ENCODE assay signal across 12 cellular contexts in the genomic region with DNA sequence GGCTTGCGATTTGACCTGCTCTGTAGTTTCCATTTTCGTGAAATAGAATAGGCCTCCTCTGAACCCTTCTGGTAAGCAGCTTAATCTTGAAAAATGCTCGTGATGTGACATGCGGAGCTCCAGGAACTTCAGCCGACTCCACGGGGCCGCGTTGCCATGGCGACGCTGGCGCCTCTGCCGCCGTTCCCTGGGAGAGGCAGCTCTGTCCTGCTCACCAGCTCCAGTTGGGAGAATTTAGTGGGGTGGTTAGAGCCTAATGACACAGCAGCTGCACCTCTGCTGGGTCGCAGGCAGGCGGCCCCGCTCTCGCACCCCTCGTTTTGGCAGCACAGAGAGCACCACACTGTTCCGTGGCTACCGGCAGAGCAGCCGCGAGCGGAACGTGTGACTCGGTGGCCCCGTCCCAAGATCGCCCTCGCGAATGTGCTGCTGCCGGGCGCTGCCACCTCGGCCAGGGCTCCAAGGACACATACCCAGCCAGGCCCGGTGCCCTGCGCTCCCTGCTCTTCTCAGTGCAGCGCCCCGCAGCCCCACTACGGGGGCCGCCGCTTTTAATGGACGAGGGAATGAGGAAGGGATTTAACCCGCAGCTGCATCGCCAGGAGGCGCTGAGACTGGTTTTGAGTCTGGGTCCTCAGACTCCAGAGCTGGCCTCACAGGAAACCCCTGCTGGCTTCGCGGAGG.
A peak's percentile ranks its signal among the peaks of the same experiment; 100 is the strongest.
DNase-seq lines count a peak whose midpoint lies in the region; ATAC-seq and TF ChIP-seq lines count a peak whose summit lies in the region.
"Had no signal": no experiment of that assay in that cellular context is flagged by ENCODE, and none has a peak within 500 bp of the region (broad histone marks: within the 10 kb centered on the region; RNA-seq: fewer than 3 reads in every experiment).

No MANE protein-coding gene starts in this region.

- no peaks in the 10 kb centered on the region for H3K27me3 Mint-ChIP-seq in CD14-positive monocyte (ENCODE audit: low read depth in 3 of 3)
- H3K27me3 Mint-ChIP-seq in naive thymus-derived CD4-positive, alpha-beta T cell: peaks cover 0 to 42% (median 0%) of the 10 kb centered on the region in 5 donors
- H3K27me3 Mint-ChIP-seq: CD8-positive, alpha-beta memory T cell had no signal

- no peak for ATAC-seq in naive thymus-derived CD4-positive, alpha-beta T cell
- ATAC-seq in GM18870 (IDR thresholded peaks at IDR 0.05; ENCODE audit: unreplicated experiment) (no peak), GM18502 (IDR thresholded peaks at IDR 0.05; ENCODE audit: poor library complexity, unreplicated experiment) (no peak)

- peak overlapping the region; percentile 52 to 78 for H3K4me3 Mint-ChIP-seq in CD14-positive monocyte
- H3K4me3 Mint-ChIP-seq in naive thymus-derived CD4-positive, alpha-beta T cell: no peak overlapping the region
- H3K4me3 Mint-ChIP-seq: T-helper 1 cell treated with Interleukin-12 subunit alpha and Interleukin-12 subunit beta and Interleukin-4 antibody, amounts not matched to agents 30 μg/mL and 1 μg/mL, for 36 hours had no signal

- no peaks in the 10 kb centered on the region for H3K27me3 ChIP-seq in naive thymus-derived CD4-positive, alpha-beta T cell (ENCODE audit: control insufficient read depth in 2 of 2, insufficient read depth in 2 of 2, low read length in 2 of 2)

- POLR2A ChIA-PET in naive thymus-derived CD4-positive, alpha-beta T cell (lab: Charles Lee): interaction anchor here (0.8 to 1.5 kb wide), 2 partner anchors 11 to 57 kb away, joined by 3 to 5 read pairs; no protein-coding TSS in a partner anchor

- H3K9me3 ChIP-seq in naive thymus-derived CD4-positive, alpha-beta T cell (ENCODE audit: control insufficient read depth in 2 of 3, low read length in 3 of 3): no peaks in the 10 kb centered on the region

- no peaks in the 10 kb centered on the region for H3K36me3 ChIP-seq in naive thymus-derived CD4-positive, alpha-beta T cell (ENCODE audit: control insufficient read depth in 2 of 3, insufficient read depth in 3 of 3, low read length in 3 of 3)

- no peak overlapping the region for H3K27ac ChIP-seq in naive thymus-derived CD4-positive, alpha-beta T cell (ENCODE audit: low read depth, low read length)

- in situ Hi-C loops in astrocyte of the spinal cord (cut with HindIII; ENCODE audit: low sequenced_read_pairs): no loop called here

- H3K4me3 ChIP-seq in astrocyte of the spinal cord (ENCODE audit: low read depth, low read length): peak overlapping the region; percentile 10
- H3K4me3 ChIP-seq in naive thymus-derived CD4-positive, alpha-beta T cell (ENCODE audit: low read length): no peak overlapping the region
- H3K4me3 ChIP-seq: skin epidermis had no signal

- peaks cover 12% of the 10 kb centered on the region in 2 donors for H3K4me1 ChIP-seq in naive thymus-derived CD4-positive, alpha-beta T cell (ENCODE audit: control insufficient read depth in 2 of 2, insufficient read depth in 2 of 2, low read length in 2 of 2)

- no peak overlapping the region for H3K27ac Mint-ChIP-seq in CD14-positive monocyte
- no peak overlapping the region for H3K27ac Mint-ChIP-seq in naive thymus-derived CD4-positive, alpha-beta T cell
- H3K27ac Mint-ChIP-seq: T-helper 1 cell treated with Interleukin-12 subunit alpha and Interleukin-12 subunit beta and Interleukin-4 antibody, amounts not matched to agents 30 μg/mL and 1 μg/mL, for 36 hours had no signal

- peaks cover 0 to 3% (median 0%) of the 10 kb centered on the region in 7 donors for H3K9me3 Mint-ChIP-seq in CD14-positive monocyte
- peaks cover 0 to 3% (median 0%) of the 10 kb centered on the region in 11 donors for H3K9me3 Mint-ChIP-seq in naive thymus-derived CD4-positive, alpha-beta T cell
- H3K9me3 Mint-ChIP-seq: CD8-positive, alpha-beta memory T cell had no signal

- CTCF ChIA-PET in naive thymus-derived CD4-positive, alpha-beta T cell (lab: Charles Lee): interaction anchor here (0.7 to 1.5 kb wide), 4 partner anchors 9 to 167 kb away, joined by 3 to 10 read pairs (median 4); no protein-coding TSS in a partner anchor

- TF ChIP-seq CTCF in CD14-positive monocyte (IDR thresholded peaks at IDR 0.05): no peak
- peak; percentile 34 for TF ChIP-seq CTCF in astrocyte of the spinal cord (IDR thresholded peaks at IDR 0.05; ENCODE audit: low read depth, low read length)

- peaks cover 43 to 58% of the 10 kb centered on the region in 2 donors for H3K36me3 Mint-ChIP-seq in CD14-positive monocyte
- peaks cover 0 to 5% (median 4%) of the 10 kb centered on the region in 5 donors for H3K36me3 Mint-ChIP-seq in naive thymus-derived CD4-positive, alpha-beta T cell

- intact Hi-C loops in CD14-positive monocyte (cut with micrococcal nuclease): loop anchor here in 1 of 2 donors (5.0 kb wide), 1 partner anchor 165 kb away; no protein-coding TSS in a partner anchor
- intact Hi-C loops in posterior vena cava (cut with DNase I): loop anchor here in 1 of 2 donors (10.0 kb wide), 1 partner anchor 178 kb away; no protein-coding TSS in a partner anchor
- intact Hi-C loops in naive thymus-derived CD4-positive, alpha-beta T cell (cut with micrococcal nuclease): no loop called here

- H3K4me1 Mint-ChIP-seq in CD14-positive monocyte: peaks cover 38% of the 10 kb centered on the region
- peaks cover 6 to 31% (median 22%) of the 10 kb centered on the region in 7 donors for H3K4me1 Mint-ChIP-seq in naive thymus-derived CD4-positive, alpha-beta T cell

- DNase-seq in CD14-positive monocyte (ENCODE audit: low spot score) (no peak), astrocyte of the spinal cord (ENCODE audit: low read depth, low spot score) (peak; percentile 93), hippocampal formation (lab: John Stamatoyannopoulos, UW) (peak; percentile 55 to 66), posterior vena cava (ENCODE audit: low spot score) (peak; percentile 89), HK-2 (ENCODE audit: unreplicated experiment) (no peak)
- no peak for DNase-seq in naive thymus-derived CD4-positive, alpha-beta T cell
- DNase-seq: CD8-positive, alpha-beta memory T cell; stimulated activated naive CD4-positive, alpha-beta T cell treated with Interleukin-2 at 50 U/mL for 16 hours had no signal

Comparison
In these comparisons a context has a peak if more than half of its experiments do, and no peak if none do; other contexts are left out.
1. DNase-seq: peak in astrocyte of the spinal cord (single experiment), hippocampal formation (2 of 2) and posterior vena cava (single experiment); none in CD14-positive monocyte (single experiment), naive thymus-derived CD4-positive, alpha-beta T cell (0 of 9) and HK-2 (single experiment).
2. H3K4me3 Mint-ChIP-seq: peak in CD14-positive monocyte (2 of 2); none in naive thymus-derived CD4-positive, alpha-beta T cell (0 of 10).